ENCODE assay signal across 23 cellular contexts in the genomic region with DNA sequence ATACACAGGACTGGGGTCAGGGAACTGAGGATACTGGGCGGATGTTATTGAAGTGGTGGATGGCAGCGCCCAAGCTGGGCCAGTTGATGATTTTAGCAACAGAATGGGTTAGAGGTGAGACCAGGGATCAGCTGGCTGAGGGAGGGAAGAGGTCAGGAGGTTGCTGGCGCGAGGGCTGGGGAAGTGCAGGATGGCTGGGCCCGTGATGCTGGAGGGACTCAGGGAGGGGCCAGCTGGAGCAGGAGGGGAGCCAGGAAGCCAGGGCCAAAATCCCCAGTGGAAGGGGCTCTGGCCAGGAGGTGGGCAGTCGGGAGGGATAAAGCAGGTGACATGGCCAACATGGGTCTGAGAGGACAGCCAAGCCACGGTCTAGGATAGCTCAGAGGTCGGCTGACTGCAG.
DNase-seq lines count a peak whose midpoint lies in the region; ATAC-seq, FAIRE-seq and TF ChIP-seq lines count a peak whose summit lies in the region.
"Had no signal": no experiment of that assay in that cellular context is flagged by ENCODE, and none has a peak within 500 bp of the region (broad histone marks: within the 10 kb centered on the region; RNA-seq: fewer than 3 reads in every experiment).

No MANE protein-coding gene starts in this region.

- H3K4me1 ChIP-seq in right cardiac atrium (ENCODE audit: control insufficient read depth, insufficient read depth, low read length) (no peaks in the 10 kb centered on the region), neural progenitor cell (no peaks in the 10 kb centered on the region), pancreas (no peaks in the 10 kb centered on the region), Caco-2 (no peaks in the 10 kb centered on the region)

- H4K20me1 ChIP-seq in neural progenitor cell (ENCODE audit: low read depth) = peaks cover 7% of the 10 kb centered on the region

- DNase-seq in cardiac septum (ENCODE audit: low spot score) = peak; percentile 63
- no peak for DNase-seq in right cardiac atrium
- DNase-seq in central memory CD8-positive, alpha-beta T cell (ENCODE audit: low spot score in 2 of 2) = no peak
- DNase-seq in neural progenitor cell (ENCODE audit: low spot score) = no peak
- no peak for DNase-seq in pancreas
- DNase-seq in stimulated activated CD4-positive, alpha-beta T cell treated with anti-CD3 and anti-CD28 coated beads, Interleukin-4, amount 100 ng/mL, for 4 hours = no peak
- no peak for DNase-seq in D341Med (ENCODE audit: low spot score)
- DNase-seq in Caco-2 = no peak
- DNase-seq: DMS 273 treated with DMSO at 0.1 percent for 48 hours, DMS79 treated with DMSO at 0.1 percent for 48 hours, GM23248, HCEC 1CT, MM.1S, NCI-H1417 treated with DMSO at 0.1 percent for 48 hours, NCI-H187, NCI-H446, RPMI8226, SHP77 treated with DMSO at 0.1 percent for 48 hours had no signal

- no peak overlapping the region for H3K9ac ChIP-seq in neural progenitor cell
- H3K9ac ChIP-seq: GM23248 had no signal

- ATAC-seq in right cardiac atrium = no peak
- ATAC-seq in central memory CD8-positive, alpha-beta T cell (replicated peaks; ENCODE audit: extremely low read depth, poor library complexity, severe bottlenecking) = no peak
- no peak for ATAC-seq in pancreas
- ATAC-seq: GM12878, K562 had no signal

- H3K9me3 ChIP-seq in right cardiac atrium (ENCODE audit: control insufficient read depth, low read length) = no peaks in the 10 kb centered on the region
- H3K9me3 ChIP-seq in neural progenitor cell (ENCODE audit: low read depth) = no peaks in the 10 kb centered on the region
- no peaks in the 10 kb centered on the region for H3K9me3 ChIP-seq in pancreas
- no peaks in the 10 kb centered on the region for H3K9me3 ChIP-seq in Caco-2

- no TSS peak for BruUV-seq in Caco-2 (replicated peaks; lab: Mats Ljungman, UMichigan)

- no peak overlapping the region for H3K4me3 ChIP-seq in right cardiac atrium (ENCODE audit: low read length)
- H3K4me3 ChIP-seq in neural progenitor cell = no peak overlapping the region
- H3K4me3 ChIP-seq in pancreas = no peak overlapping the region
- H3K4me3 ChIP-seq in Caco-2 (ENCODE audit: low read depth, low read length) = no peak overlapping the region
- H3K4me3 ChIP-seq: GM12878, GM23248, K562, SK-N-MC had no signal

- no peak for FAIRE-seq in pancreas (lab: Jason Lieb, UNC)
- FAIRE-seq: A204.1, GM12878, K562 had no signal

- no peaks in the 10 kb centered on the region for H3K27me3 ChIP-seq in right cardiac atrium (ENCODE audit: control insufficient read depth, insufficient read depth)
- H3K27me3 ChIP-seq in neural progenitor cell = no peaks in the 10 kb centered on the region
- H3K27me3 ChIP-seq in pancreas = no peaks in the 10 kb centered on the region
- no peaks in the 10 kb centered on the region for H3K27me3 ChIP-seq in Caco-2 (replicated peaks; ENCODE audit: control insufficient read depth, insufficient read depth, low read length)

- peaks cover 48% of the 10 kb centered on the region for H3K4me1 Mint-ChIP-seq in central memory CD8-positive, alpha-beta T cell
- H3K4me1 Mint-ChIP-seq in neural progenitor cell (peaks cover 2% of the 10 kb centered on the region), Caco-2 (ENCODE audit: low read depth, unreplicated experiment) (no peaks in the 10 kb centered on the region)

- no peaks in the 10 kb centered on the region for H3K27me3 Mint-ChIP-seq in central memory CD8-positive, alpha-beta T cell
- H3K27me3 Mint-ChIP-seq in neural progenitor cell (ENCODE audit: insufficient read depth, low read depth) = peaks cover 11% of the 10 kb centered on the region
- peaks cover 24% of the 10 kb centered on the region for H3K27me3 Mint-ChIP-seq in Caco-2 (ENCODE audit: insufficient read depth, unreplicated experiment)

- H3K27ac ChIP-seq in right cardiac atrium (ENCODE audit: low read length) (no peak overlapping the region), neural progenitor cell (no peak overlapping the region), pancreas (no peak overlapping the region)
- H3K27ac ChIP-seq: C4-2B, GM23248, SK-N-MC had no signal

- H2AFZ ChIP-seq in neural progenitor cell (replicated peaks) = no peak overlapping the region
- H2AFZ ChIP-seq: GM23248 had no signal

- POLR2A ChIA-PET in Caco-2 (lab: Charles Lee) = no interaction called here

- WGBS in right cardiac atrium = 72% methylated on average over 8 of the region's 8 CpGs
- WGBS in pancreas, 2 donors = 84 to 85% methylated on average over 8 of the region's 8 CpGs

- H3F3A ChIP-seq in neural progenitor cell (ENCODE audit: low read depth) = no peaks in the 10 kb centered on the region

- TF ChIP-seq CTCF in neural progenitor cell (IDR thresholded peaks at IDR 0.05) (no peak), pancreas (IDR thresholded peaks at IDR 0.05) (no peak), Caco-2 (IDR thresholded peaks at IDR 0.05; ENCODE audit: insufficient read depth in 1 of 2, low read depth in 1 of 2, low read length in 1 of 2, severe bottlenecking in 1 of 2, unreplicated experiment in 1 of 2) (no peak)

- no peak overlapping the region for H3K4me3 Mint-ChIP-seq in central memory CD8-positive, alpha-beta T cell
- H3K4me3 Mint-ChIP-seq in neural progenitor cell (no peak overlapping the region), Caco-2 (ENCODE audit: unreplicated experiment) (no peak overlapping the region)

- no peaks in the 10 kb centered on the region for H3K9me3 Mint-ChIP-seq in central memory CD8-positive, alpha-beta T cell
- H3K9me3 Mint-ChIP-seq in neural progenitor cell (no peaks in the 10 kb centered on the region), Caco-2 (ENCODE audit: unreplicated experiment) (no peaks in the 10 kb centered on the region)

- H3K36me3 Mint-ChIP-seq in central memory CD8-positive, alpha-beta T cell (ENCODE audit: insufficient read depth) = peaks cover 12% of the 10 kb centered on the region
- H3K36me3 Mint-ChIP-seq in neural progenitor cell = peaks cover 13% of the 10 kb centered on the region
- no peaks in the 10 kb centered on the region for H3K36me3 Mint-ChIP-seq in Caco-2 (ENCODE audit: insufficient read depth, unreplicated experiment)

- H3K36me3 ChIP-seq in neural progenitor cell = no peaks in the 10 kb centered on the region
- no peaks in the 10 kb centered on the region for H3K36me3 ChIP-seq in pancreas
- no peaks in the 10 kb centered on the region for H3K36me3 ChIP-seq in Caco-2 (ENCODE audit: control insufficient read depth, insufficient read depth, low read length)

- intact Hi-C loops in cardiac septum (cut with DNase I) = no loop called here
- intact Hi-C loops in right cardiac atrium (cut with DNase I) = no loop called here
- intact Hi-C loops in pancreas (cut with DNase I) = no loop called here
- intact Hi-C loops in Caco-2 (cut with micrococcal nuclease; ENCODE audit: unreplicated experiment) = no loop called here

- CTCF ChIA-PET in Caco-2 (lab: Charles Lee) = no interaction called here

- no peak overlapping the region for H3K4me2 ChIP-seq in neural progenitor cell

- peak overlapping the region; percentile 75 for H3K27ac Mint-ChIP-seq in central memory CD8-positive, alpha-beta T cell (ENCODE audit: low read depth)
- peak overlapping the region; percentile 74 for H3K27ac Mint-ChIP-seq in neural progenitor cell
- H3K27ac Mint-ChIP-seq in Caco-2 (ENCODE audit: unreplicated experiment) = no peak overlapping the region

- no peaks in the 10 kb centered on the region for H3K79me2 ChIP-seq in neural progenitor cell (ENCODE audit: low read depth)
